ENCODE assay signal across 7 cellular contexts in genomic region chr11:86802601-86803051, GRCh38. TPM values are rescaled to one million over a fixed set of nuclear protein-coding genes. Genes with fewer than 3 reads are reported as not detected.
DNase-seq lines count a peak whose midpoint lies in the region; TF ChIP-seq lines count a peak whose summit lies in the region.

No MANE protein-coding gene starts in this region.

- no peak overlapping the region for H3K56ac ChIP-seq in mesendoderm (ENCODE audit: low read length)

- H3K9ac ChIP-seq in mesendoderm (ENCODE audit: low read length): no peak overlapping the region

- H3K4me1 Mint-ChIP-seq in chondrocyte (ENCODE audit: low read depth): peaks cover 82% of the 10 kb centered on the region

- H3K79me2 ChIP-seq in mesendoderm (ENCODE audit: control insufficient read depth, insufficient read depth, low read length): no peaks in the 10 kb centered on the region

- WGBS in mesendoderm (ENCODE audit: extremely low coverage, insufficient coverage, low lambda C conversion rate): no CpG with 5 or more reads among the region's 3 CpGs

- H2BK15ac ChIP-seq in mesendoderm (replicated peaks; ENCODE audit: low read depth): no peak overlapping the region

- H3K27ac ChIP-seq in HEK293 (ENCODE audit: extremely low read depth, low read depth, low read length) (no peak overlapping the region), mesendoderm (ENCODE audit: low read depth, low read length) (no peak overlapping the region), vagina (peak overlapping the region; percentile 92)

- H2BK120ac ChIP-seq in mesendoderm (ENCODE audit: low read depth, low read length): no peak overlapping the region

- no peak for TF ChIP-seq CTCF in HEK293 (tag by site-specific recombination; IDR thresholded peaks at IDR 0.05)
- peak; percentile 84 for TF ChIP-seq CTCF in chondrocyte (IDR thresholded peaks at IDR 0.05)
- peak in 1 of 3 experiments; percentile 52 for TF ChIP-seq CTCF in vagina (IDR thresholded peaks at IDR 0.05)

- no peak for TF ChIP-seq POLR2A in vagina (IDR thresholded peaks at IDR 0.05)

- intact Hi-C loops in vagina (cut with DNase I): loop anchor here (5.0 kb wide), 1 partner anchor 195 kb away; no protein-coding TSS in a partner anchor

- H3K36me3 Mint-ChIP-seq in chondrocyte (ENCODE audit: low read depth): peaks cover 17% of the 10 kb centered on the region

- H3K9me3 Mint-ChIP-seq in chondrocyte (ENCODE audit: low read depth): no peaks in the 10 kb centered on the region

- H3K36me3 ChIP-seq in HEK293 (ENCODE audit: control insufficient read depth in 2 of 2, insufficient read depth in 1 of 2, low read length in 2 of 2): peaks cover 0 to 11% of the 10 kb centered on the region in 2 experiments; a peak in 1 of 3 replicates
- H3K36me3 ChIP-seq in mesendoderm (ENCODE audit: control insufficient read depth, insufficient read depth, low read length): no peaks in the 10 kb centered on the region
- no peaks in the 10 kb centered on the region for H3K36me3 ChIP-seq in vagina

- peak overlapping the region; percentile 96 for H3K4me3 Mint-ChIP-seq in chondrocyte (ENCODE audit: unreplicated experiment)

- H2BK5ac ChIP-seq in mesendoderm (ENCODE audit: low read length): no peak overlapping the region

- peak overlapping the region; percentile 93 for H3K27ac Mint-ChIP-seq in chondrocyte (ENCODE audit: unreplicated experiment)

- peak; percentile 71 for DNase-seq in EH (ENCODE audit: low read depth)
- peak; percentile 91 to 94 for DNase-seq in NCI-H526 (lab: John Stamatoyannopoulos, UW)
- no peak for DNase-seq in chondrocyte (ENCODE audit: low spot score)
- DNase-seq in mesendoderm: peak; percentile 83
- no peak for DNase-seq in vagina (ENCODE audit: extremely low spot score in 2 of 2)
- no peak for DNase-seq in NCI-H2081 treated with DMSO at 0.1 percent for 48 hours (lab: John Stamatoyannopoulos, UW)

- no peak overlapping the region for H3K4ac ChIP-seq in mesendoderm (ENCODE audit: low read depth, low read length)

- POLR2A ChIA-PET in HEK293 (lab: Yijun Ruan, JAX): no interaction called here

- CTCF ChIA-PET in HEK293 (lab: Yijun Ruan, JAX): interaction anchor here (0.7 to 4.5 kb wide), 6 partner anchors 21 to 372 kb away, joined by 3 to 18 read pairs (median 4); no protein-coding TSS in a partner anchor

- H3K27me3 ChIP-seq in mesendoderm (ENCODE audit: insufficient read depth, low read length, poor library complexity): peaks cover 2% of the 10 kb centered on the region
- H3K27me3 ChIP-seq in vagina: no peaks in the 10 kb centered on the region

- no peak overlapping the region for H3K23ac ChIP-seq in mesendoderm (ENCODE audit: low read length)

- H3K79me1 ChIP-seq in mesendoderm (ENCODE audit: low read length): no peaks in the 10 kb centered on the region

- no peak overlapping the region for H4K5ac ChIP-seq in mesendoderm (ENCODE audit: low read length)

- H3K18ac ChIP-seq in mesendoderm (ENCODE audit: low read length): no peak overlapping the region

- H3K4me2 ChIP-seq in mesendoderm (ENCODE audit: low read length): no peak overlapping the region

- H3K9me3 ChIP-seq in HEK293 (ENCODE audit: control insufficient read depth, insufficient read depth, low read depth, low read length): no peaks in the 10 kb centered on the region
- H3K9me3 ChIP-seq in vagina: no peaks in the 10 kb centered on the region

- H3K4me3 ChIP-seq in HEK293 (ENCODE audit: low read depth, low read length): peak overlapping the region; percentile 12; the same call in 1 of the 2 replicates
- no peak overlapping the region for H3K4me3 ChIP-seq in mesendoderm (ENCODE audit: low read length)
- H3K4me3 ChIP-seq in vagina: peak overlapping the region; percentile 79 to 94

- H3K27me3 Mint-ChIP-seq in chondrocyte (ENCODE audit: low read depth): no peaks in the 10 kb centered on the region

- H3K4me1 ChIP-seq in HEK293 (ENCODE audit: control insufficient read depth, insufficient read depth, low read length) (peaks cover 4% of the 10 kb centered on the region), mesendoderm (ENCODE audit: control insufficient read depth, low read depth, low read length) (peaks cover 5% of the 10 kb centered on the region), vagina (peaks cover 47% of the 10 kb centered on the region)

- no peak overlapping the region for H2AK5ac ChIP-seq in mesendoderm (ENCODE audit: low read length)

- H4K8ac ChIP-seq in mesendoderm (ENCODE audit: low read depth, low read length): no peak overlapping the region

TF ChIP-seq in HEK293, 187 proteins besides CTCF, POLR2A, EP300 and RAD21:
- TF ChIP-seq ZNF654 (tag by site-specific recombination; IDR thresholded peaks at IDR 0.05; ENCODE audit: low read depth) (0 out of 2 replicates have a peak, but pooled peaks have one; percentile 14), ZNF660 (tag by site-specific recombination; IDR thresholded peaks at IDR 0.05) (0 out of 2 replicates have a peak, but pooled peaks have one; percentile 56), HIC1 (tag by site-specific recombination; IDR thresholded peaks at IDR 0.05) (no peak), SCRT2 (tag by site-specific recombination; IDR thresholded peaks at IDR 0.05) (peak; percentile 86), TRIM28 (IDR thresholded peaks at IDR 0.05; ENCODE audit: borderline replicate concordance, low read length) (peak; percentile 71)
TF ChIP-seq in HEK293: peak in this region for 4.

RNA-seq across cellular contexts. Expression of gene PRSS23, which starts 2.3 kb away (rescaled TPM):
- total RNA-seq in chondrocyte (464 to 742 TPM (median 737 TPM) in 3 replicates), vagina (40.3 TPM)
- 3.9 TPM for polyA plus RNA-seq in mesendoderm (2013, experiment 1 of 2)
- 4.1 TPM for polyA plus RNA-seq in mesendoderm (2013, experiment 2 of 2)

Comparison
In these comparisons a context has a peak if more than half of its experiments do, and no peak if none do; other contexts are left out.
1. DNase-seq: peak in EH (single experiment), NCI-H526 (2 of 2) and mesendoderm (single experiment); none in chondrocyte (single experiment), vagina (0 of 2) and NCI-H2081 treated with DMSO at 0.1 percent for 48 hours (single experiment).
2. RNA of gene PRSS23, which starts 2.3 kb away (total RNA-seq): 464 to 742 TPM in chondrocyte; 40.3 TPM in vagina (single experiment); every median in the first group is over 10 times any median in the second.